ENCODE assay signal across 8 cellular contexts in genomic region chr13:44758595-44759221, GRCh38.
DNase-seq lines count a peak whose midpoint lies in the region; ATAC-seq and TF ChIP-seq lines count a peak whose summit lies in the region.

No MANE protein-coding gene starts in this region.

- no peaks in the 10 kb centered on the region for H3K9me3 ChIP-seq in body of pancreas
- no peaks in the 10 kb centered on the region for H3K9me3 ChIP-seq in adrenal gland (replicated peaks in 1 of 3)

- DNase-seq in BJ (ENCODE audit: low read depth) (peak; percentile 47), HPDE6-E6E7 (ENCODE audit: extremely low spot score) (peak; percentile 36), body of pancreas (peak; percentile 26 to 47 (median 36)), myocyte (ENCODE audit: low read depth) (peak; percentile 28), iPS-NIHi11 (ENCODE audit: low spot score) (no peak), adrenal gland (no peak), SHP77 treated with DMSO at 0.1 percent for 48 hours (lab: John Stamatoyannopoulos, UW) (no peak), NCI-H1048 (lab: John Stamatoyannopoulos, UW) (no peak)

- ATAC-seq in body of pancreas = peak; percentile 21

- no peak overlapping the region for H3K4me3 ChIP-seq in BJ (ENCODE audit: low read depth, low read length)
- H3K4me3 ChIP-seq in body of pancreas = no peak overlapping the region
- H3K4me3 ChIP-seq in adrenal gland = no peak overlapping the region

- H3K36me3 ChIP-seq in BJ (ENCODE audit: control insufficient read depth, insufficient read depth, low read length) = no peaks in the 10 kb centered on the region
- no peaks in the 10 kb centered on the region for H3K36me3 ChIP-seq in body of pancreas (replicated peaks in 1 of 2; ENCODE audit: insufficient read depth in 1 of 2, low read depth in 2 of 2)
- H3K36me3 ChIP-seq in adrenal gland (replicated peaks in 1 of 2) = no peaks in the 10 kb centered on the region

- 31 to 35% methylated on average over 8 of the region's 8 CpGs for WGBS in body of pancreas, 2 donors
- WGBS in adrenal gland, 4 donors = 70 to 88% (median 76%) methylated on average over 8 of the region's 8 CpGs

- TF ChIP-seq POLR2A in body of pancreas (IDR thresholded peaks at IDR 0.05) (no peak), adrenal gland (IDR thresholded peaks at IDR 0.05) (no peak)

- peaks cover 74% of the 10 kb centered on the region for H3K4me1 ChIP-seq in body of pancreas
- peaks cover 11 to 19% of the 10 kb centered on the region in 2 donors for H3K4me1 ChIP-seq in adrenal gland (replicated peaks in 1 of 2)

- no peak for TF ChIP-seq CTCF in BJ (IDR thresholded peaks at IDR 0.05; ENCODE audit: insufficient read depth, low read depth, low read length)
- TF ChIP-seq CTCF in body of pancreas (IDR thresholded peaks at IDR 0.05) = no peak
- no peak for TF ChIP-seq CTCF in adrenal gland (IDR thresholded peaks at IDR 0.05)

- CTCF ChIA-PET in BJ (lab: Yijun Ruan, JAX) = no interaction called here

- H3K27ac ChIP-seq in body of pancreas = peak overlapping the region; percentile 90 to 95 (median 92)
- no peak overlapping the region for H3K27ac ChIP-seq in adrenal gland

- POLR2A ChIA-PET in BJ (lab: Charles Lee) = no interaction called here

- H3K27me3 ChIP-seq in BJ (ENCODE audit: control insufficient read depth, insufficient read depth, low read length) (no peaks in the 10 kb centered on the region), body of pancreas (no peaks in the 10 kb centered on the region), adrenal gland (no peaks in the 10 kb centered on the region)

- intact Hi-C loops in body of pancreas (cut with DNase I) = no loop called here
- intact Hi-C loops in adrenal gland (cut with DNase I) = no loop called here

Comparison
In these comparisons a context has a peak if more than half of its experiments do, and no peak if none do; other contexts are left out.
1. DNase-seq: peak in BJ (single experiment), HPDE6-E6E7 (single experiment), body of pancreas (4 of 4) and myocyte (single experiment); none in iPS-NIHi11 (single experiment), adrenal gland (0 of 7), SHP77 treated with DMSO at 0.1 percent for 48 hours (single experiment) and NCI-H1048 (single experiment).
2. H3K27ac ChIP-seq: peak in body of pancreas (4 of 4); none in adrenal gland (0 of 5).